ENCODE assay signal across 1 cellular context in the genomic region with DNA sequence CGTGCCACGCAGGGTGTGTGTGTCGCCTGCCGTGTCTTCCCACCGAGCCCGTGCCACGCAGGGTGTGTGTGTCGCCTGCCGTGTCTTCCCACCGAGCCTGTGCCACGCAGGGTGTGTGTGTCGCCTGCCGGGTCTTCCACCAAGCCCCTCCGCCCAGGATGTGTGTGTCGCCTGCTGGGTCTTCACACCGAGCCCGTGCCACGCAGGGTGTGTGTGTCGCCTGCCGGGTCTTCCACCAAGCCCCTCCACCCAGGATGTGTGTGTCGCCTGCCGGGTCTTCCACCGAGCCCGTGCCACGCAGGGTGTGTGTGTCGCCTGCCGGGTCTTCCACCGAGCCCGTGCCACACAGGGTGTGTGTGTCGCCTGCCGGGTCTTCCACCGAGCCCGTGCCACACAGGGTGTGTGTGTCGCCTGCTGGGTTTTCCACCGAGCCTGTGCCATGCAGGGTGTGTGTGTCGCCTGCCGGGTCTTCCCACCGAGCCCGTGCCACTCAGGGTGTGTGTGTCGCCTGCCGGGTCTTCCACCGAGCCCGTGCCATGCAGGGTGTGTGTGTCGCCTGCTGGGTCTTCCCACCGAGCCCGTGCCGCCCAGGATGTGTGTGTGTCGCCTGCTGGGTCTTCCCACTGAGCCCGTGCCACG.
TF ChIP-seq lines count a peak whose summit lies in the region.

No MANE protein-coding gene starts in this region.

TF ChIP-seq in GM12878, 131 proteins besides CTCF, POLR2A, EP300 and RAD21:
- TF ChIP-seq TCF3 (IDR thresholded peaks at IDR 0.05; ENCODE audit: borderline replicate concordance, insufficient read depth, low read depth, low read length) (0 out of 2 replicates have a peak, but pooled peaks have one; percentile 27), CHD2 (IDR thresholded peaks at IDR 0.05; ENCODE audit: borderline replicate concordance, low read depth, low read length) (0 out of 2 replicates have a peak, but pooled peaks have one; percentile 10), BHLHE40 (IDR thresholded peaks at IDR 0.05; ENCODE audit: borderline replicate concordance in 1 of 2, low read depth in 2 of 2, low read length in 1 of 2) (peak in 1 of 2 experiments; percentile 82; a peak in 1 of 4 replicates)
